Comparison of ENCODE assay signal across 8 cellular contexts in the genomic region with DNA sequence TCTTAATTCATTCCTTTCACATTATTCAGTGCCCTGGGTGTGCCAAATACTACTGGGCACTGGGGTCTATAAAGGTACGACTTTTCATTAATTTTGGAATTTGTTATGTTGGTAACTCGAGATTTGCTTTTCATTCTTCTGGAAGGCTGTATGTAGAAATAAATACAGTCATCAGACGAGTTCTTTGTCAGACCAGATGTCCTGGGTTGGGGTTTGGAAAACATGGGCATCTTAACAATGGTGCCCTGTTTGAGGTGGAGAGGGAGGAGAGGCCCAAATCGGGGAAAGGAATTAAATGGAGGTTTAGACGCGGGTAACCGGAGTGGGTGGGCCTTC. TPM values are rescaled to one million over a fixed set of nuclear protein-coding genes. Genes with fewer than 3 reads are reported as not detected.
DNase-seq lines count a peak whose midpoint lies in the region; ATAC-seq and TF ChIP-seq lines count a peak whose summit lies in the region.

No MANE protein-coding gene starts in this region.

- H3K36me3 Mint-ChIP-seq in activated CD8-positive, alpha-beta T cell treated with anti-CD3 and anti-CD28 coated beads for 36 hours (ENCODE audit: low read depth): no peaks in the 10 kb centered on the region

- peak overlapping the region; percentile 91 for H3K4me3 Mint-ChIP-seq in activated CD8-positive, alpha-beta T cell treated with anti-CD3 and anti-CD28 coated beads for 36 hours

- H3K27me3 Mint-ChIP-seq in activated CD8-positive, alpha-beta T cell treated with anti-CD3 and anti-CD28 coated beads for 36 hours: peaks cover 1% of the 10 kb centered on the region

- TF ChIP-seq CTCF in activated CD8-positive, alpha-beta T cell treated with anti-CD3 and anti-CD28 coated beads for 36 hours (IDR thresholded peaks at IDR 0.05): no peak

- peak overlapping the region; percentile 81 for H3K4me3 ChIP-seq in H7 (ENCODE audit: insufficient read depth, low read depth, low read length)
- H3K4me3 ChIP-seq in iPS-11a (ENCODE audit: low read depth, low read length): peak overlapping the region; percentile 73
- peak overlapping the region; percentile 66 to 98 (median 94) for H3K4me3 ChIP-seq in skin epidermis

- intact Hi-C loops in activated CD8-positive, alpha-beta T cell treated with anti-CD3 and anti-CD28 coated beads for 36 hours (cut with micrococcal nuclease): no loop called here

- H3K27ac ChIP-seq in skin epidermis: peak overlapping the region in 18 of 21 experiments; percentile 49 to 94 (median 89)

- peak overlapping the region; percentile 53 for H3K27ac Mint-ChIP-seq in activated CD8-positive, alpha-beta T cell treated with anti-CD3 and anti-CD28 coated beads for 36 hours

- POLR2A ChIA-PET in activated CD8-positive, alpha-beta T cell treated with anti-CD3 and anti-CD28 coated beads for 36 hours (lab: Charles Lee): interaction anchor here (0.9 to 2.2 kb wide), 5 partner anchors 9 to 340 kb away, joined by 3 to 9 read pairs (median 3); a partner anchor contains a TSS

- ATAC-seq in activated CD8-positive, alpha-beta T cell treated with anti-CD3 and anti-CD28 coated beads for 36 hours: no peak
- no peak for ATAC-seq in GM18868 (IDR thresholded peaks at IDR 0.05; ENCODE audit: unreplicated experiment)
- no peak for ATAC-seq in HG03378 (IDR thresholded peaks at IDR 0.05; ENCODE audit: unreplicated experiment)

- no peak for DNase-seq in H7
- DNase-seq in activated CD8-positive, alpha-beta T cell treated with anti-CD3 and anti-CD28 coated beads for 36 hours: no peak
- no peak for DNase-seq in NCI-H2227 treated with DMSO at 0.1 percent for 48 hours (lab: John Stamatoyannopoulos, UW)
- DNase-seq in hepatic stellate cell (ENCODE audit: low spot score): no peak

- no peaks in the 10 kb centered on the region for H3K36me3 ChIP-seq in H7 (replicated peaks; ENCODE audit: control insufficient read depth, insufficient read depth, low read length)

- H3K27me3 ChIP-seq in H7 (ENCODE audit: control insufficient read depth, insufficient read depth, low read length): peaks cover 16% of the 10 kb centered on the region

- peaks cover 12% of the 10 kb centered on the region for H3K4me1 Mint-ChIP-seq in activated CD8-positive, alpha-beta T cell treated with anti-CD3 and anti-CD28 coated beads for 36 hours (ENCODE audit: low read depth)

- CTCF ChIA-PET in activated CD8-positive, alpha-beta T cell treated with anti-CD3 and anti-CD28 coated beads for 36 hours (lab: Charles Lee): interaction anchor here (1.7 kb wide), 1 partner anchor 101 kb away, joined by 5 read pairs; no protein-coding TSS in a partner anchor

- no peaks in the 10 kb centered on the region for H3K9me3 Mint-ChIP-seq in activated CD8-positive, alpha-beta T cell treated with anti-CD3 and anti-CD28 coated beads for 36 hours

RNA-seq across cellular contexts. Expression of a gene that starts 0.7 kb away (rescaled TPM):
- 7.0 and 7.9 TPM in 2 replicates for total RNA-seq in H7 (2014; rRNA removed; shearing (Covaris generic))
- 1 to 10 TPM; 2.8 to 4.3 TPM for total RNA-seq in activated CD8-positive, alpha-beta T cell treated with anti-CD3 and anti-CD28 coated beads for 36 hours
